ENCODE assay signal across 19 cellular contexts in genomic region chr5:8895599-8895998, GRCh38.
A peak's percentile ranks its signal among the peaks of the same experiment; 100 is the strongest.
DNase-seq lines count a peak whose midpoint lies in the region; ATAC-seq, FAIRE-seq and TF ChIP-seq lines count a peak whose summit lies in the region.
"Had no signal": no experiment of that assay in that cellular context is flagged by ENCODE, and none has a peak within 500 bp of the region (broad histone marks: within the 10 kb centered on the region; RNA-seq: fewer than 3 reads in every experiment).

No MANE protein-coding gene starts in this region.

- DNase-seq in H54 (ENCODE audit: insufficient read length, low spot score) (no peak), LHCN-M2 (ENCODE audit: low read depth) (peak; percentile 2), fibroblast of peridontal ligament (ENCODE audit: extremely low read depth) (peak; percentile 3), suprapubic skin (ENCODE audit: low spot score in 2 of 2) (no peak), NCI-H69 (lab: John Stamatoyannopoulos, UW) (no peak)
- DNase-seq: Caco-2; CD4-positive, CD25-positive, alpha-beta regulatory T cell; CD8-positive, alpha-beta T cell; DMS153; DND-41; GDM1; GOT3; H7 had no signal

- H3K27ac ChIP-seq in suprapubic skin: no peak overlapping the region
- H3K27ac ChIP-seq: BLaER1, C4-2B had no signal

- TF ChIP-seq POLR2A in H54 (IDR thresholded peaks at IDR 0.05; ENCODE audit: low read depth, low read length) (no peak), suprapubic skin (IDR thresholded peaks at IDR 0.05) (no peak)

- TF ChIP-seq EP300 in suprapubic skin (IDR thresholded peaks at IDR 0.05): no peak

- ATAC-seq in HG03521 (IDR thresholded peaks at IDR 0.05; ENCODE audit: unreplicated experiment): no peak
- ATAC-seq: CD8-positive, alpha-beta T cell; GM12878; HCT116 had no signal

- H3K4me1 ChIP-seq in suprapubic skin: no peaks in the 10 kb centered on the region
- H3K4me1 ChIP-seq: Caco-2 had no signal

- no peak overlapping the region for H3K4me3 ChIP-seq in suprapubic skin
- H3K4me3 ChIP-seq: BLaER1, GM12878 had no signal

- H3K36me3 ChIP-seq in suprapubic skin: no peaks in the 10 kb centered on the region
- H3K36me3 ChIP-seq: BLaER1 had no signal

- WGBS in suprapubic skin: 65% methylated on average over 1 of the region's 1 CpG

- peak; percentile 50 for FAIRE-seq in H54 (lab: Jason Lieb, UNC)
- FAIRE-seq: GM12878, GM19239 had no signal

- no peaks in the 10 kb centered on the region for H3K27me3 ChIP-seq in suprapubic skin
- H3K27me3 ChIP-seq: BLaER1 had no signal

- no peaks in the 10 kb centered on the region for H3K9me3 ChIP-seq in suprapubic skin
- H3K9me3 ChIP-seq: BLaER1, Caco-2 had no signal

- no peak for TF ChIP-seq CTCF in suprapubic skin (IDR thresholded peaks at IDR 0.05)

Comparison
In these comparisons a context has a peak if more than half of its experiments do, and no peak if none do; other contexts are left out.
1. DNase-seq: peak in LHCN-M2 (single experiment) and fibroblast of peridontal ligament (single experiment); none in H54 (single experiment), suprapubic skin (0 of 2) and NCI-H69 (single experiment).